Comparison of ENCODE assay signal across 10 cellular contexts in the genomic region with DNA sequence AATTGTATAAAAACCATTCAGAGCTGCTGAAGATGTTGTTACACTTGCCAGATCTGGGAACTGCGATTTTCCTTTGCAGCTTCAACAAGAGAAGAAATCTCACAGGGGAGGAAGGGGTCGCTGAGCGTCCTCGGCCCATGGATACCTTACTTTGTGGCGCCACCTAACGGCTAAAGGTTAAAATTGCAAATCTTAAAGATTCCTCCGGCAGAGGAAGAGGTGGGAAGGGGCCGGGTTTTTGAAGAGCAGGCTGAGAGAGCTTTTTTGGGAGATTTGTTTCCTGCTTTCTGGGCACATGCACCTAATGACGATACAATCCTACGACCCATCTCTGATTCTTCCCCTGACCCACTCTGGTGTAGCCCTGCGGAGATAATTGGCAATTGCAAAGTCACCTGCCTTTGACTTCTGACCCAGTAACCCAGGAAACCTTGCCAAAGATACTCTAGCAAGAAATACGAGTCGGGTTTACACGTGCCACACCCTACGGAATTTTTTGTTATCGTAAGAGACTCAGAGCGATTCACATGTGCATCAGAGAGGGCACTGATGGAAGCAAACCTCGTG.
DNase-seq lines count a peak whose midpoint lies in the region; ATAC-seq and TF ChIP-seq lines count a peak whose summit lies in the region.
"Had no signal": no experiment of that assay in that cellular context is flagged by ENCODE, and none has a peak within 500 bp of the region (broad histone marks: within the 10 kb centered on the region; RNA-seq: fewer than 3 reads in every experiment).

No MANE protein-coding gene starts in this region.

- peak; percentile 85 for TF ChIP-seq CTCF in C4-2B (conservative IDR thresholded peaks at IDR 0.05)
- peak; percentile 60 for TF ChIP-seq CTCF in GM13977 (IDR thresholded peaks at IDR 0.05; ENCODE audit: extremely low read depth, insufficient read depth, missing control alignments)

- H3K27ac ChIP-seq in C4-2B: peak overlapping the region; percentile 62
- H3K27ac ChIP-seq: SJSA1, skin epidermis had no signal

- H3K9me3 ChIP-seq in adipocyte (ENCODE audit: control insufficient read depth, low read length) (no peaks in the 10 kb centered on the region), iPS-15b (ENCODE audit: control insufficient read depth, insufficient read depth, low read length) (no peaks in the 10 kb centered on the region)
- H3K9me3 ChIP-seq: SJSA1 had no signal

- H3K4me1 ChIP-seq in adipocyte (ENCODE audit: control insufficient read depth, insufficient read depth, low read length) (peaks cover 7% of the 10 kb centered on the region), iPS-15b (ENCODE audit: control insufficient read depth, insufficient read depth, low read length) (no peaks in the 10 kb centered on the region)

- in situ Hi-C loops in GM13977 (cut with MboI; ENCODE audit: low pct_unique_long_range_greater_than_20kb, low sequenced_read_pairs, unreplicated experiment): no loop called here

- H3K27me3 ChIP-seq in adipocyte (replicated peaks; ENCODE audit: control insufficient read depth, insufficient read depth, low read length) (peaks cover 48% of the 10 kb centered on the region), iPS-15b (ENCODE audit: control insufficient read depth, insufficient read depth, low read length) (peaks cover 20% of the 10 kb centered on the region)

- H3K36me3 ChIP-seq in adipocyte (ENCODE audit: control insufficient read depth, insufficient read depth, low read length, severe bottlenecking) (no peaks in the 10 kb centered on the region), iPS-15b (ENCODE audit: control insufficient read depth, insufficient read depth, low read length) (no peaks in the 10 kb centered on the region)
- H3K36me3 ChIP-seq: SJSA1 had no signal

- H3K4me3 ChIP-seq in adipocyte (ENCODE audit: low read length) (peak overlapping the region; percentile 58), iPS-15b (ENCODE audit: low read depth, low read length) (peak overlapping the region; percentile 7)
- H3K4me3 ChIP-seq: SJSA1 had no signal

- ATAC-seq in GM21447 (IDR thresholded peaks at IDR 0.05; ENCODE audit: unreplicated experiment) (no peak), HG03520 (IDR thresholded peaks at IDR 0.05; ENCODE audit: unreplicated experiment) (no peak)

- DNase-seq in GM13977 (ENCODE audit: low spot score): peak; percentile 49
- DNase-seq in NCI-H748 (lab: John Stamatoyannopoulos, UW; ENCODE audit: unreplicated experiment): peak; percentile 80
- peak; percentile 68 for DNase-seq in adipocyte (ENCODE audit: low read depth)
- DNase-seq in stimulated activated CD8-positive, alpha-beta memory T cell treated with anti-CD3 and anti-CD28 coated beads, Interleukin-4, amount 100 ng/mL, for 48 hours: peak; percentile 49

- H3K9ac ChIP-seq in adipocyte (ENCODE audit: low read length) (no peak overlapping the region), iPS-15b (ENCODE audit: low read depth, low read length) (no peak overlapping the region)
